In genomic region chr7:80722596-80723141, GRCh38 we compare ENCODE assay signal across 9 cellular contexts.
DNase-seq lines count a peak whose midpoint lies in the region; ATAC-seq, FAIRE-seq and TF ChIP-seq lines count a peak whose summit lies in the region.
"Had no signal": no experiment of that assay in that cellular context is flagged by ENCODE, and none has a peak within 500 bp of the region (broad histone marks: within the 10 kb centered on the region; RNA-seq: fewer than 3 reads in every experiment).

No MANE protein-coding gene starts in this region.

- H3K9ac ChIP-seq in HUES48 (ENCODE audit: low read depth, low read length) (no peak overlapping the region), keratinocyte (ENCODE audit: control insufficient read depth, extremely low read depth, insufficient read depth, low read length) (peak overlapping the region; percentile 42)

- H3K27ac ChIP-seq in HUES48 (ENCODE audit: low read depth, low read length) (peak overlapping the region; percentile 86), keratinocyte (ENCODE audit: control insufficient read depth, insufficient read depth, low read length) (peak overlapping the region; percentile 86), tibial nerve (peak overlapping the region in 3 of 4 donors; percentile 50 to 92 (median 69))

- peak; percentile 99 for FAIRE-seq in keratinocyte (lab: Jason Lieb, UNC)

- H3K27me3 ChIP-seq in HUES48 (ENCODE audit: control insufficient read depth, insufficient read depth, low read length): no peaks in the 10 kb centered on the region
- H3K27me3 ChIP-seq in keratinocyte (ENCODE audit: control insufficient read depth, extremely low read depth, insufficient read depth, low read length): no peaks in the 10 kb centered on the region
- H3K27me3 ChIP-seq in tibial nerve: no peaks in the 10 kb centered on the region

- no peaks in the 10 kb centered on the region for H4K20me1 ChIP-seq in keratinocyte (ENCODE audit: control insufficient read depth, extremely low read depth, insufficient read depth, low read length)

- DNase-seq in brain pericyte (ENCODE audit: low read depth, low spot score) (peak; percentile 68), keratinocyte (ENCODE audit: low read depth, low spot score) (peak; percentile 90), tibial nerve (ENCODE audit: low spot score in 2 of 2) (peak; percentile 32 to 66), nucleus accumbens (lab: John Stamatoyannopoulos, UW) (no peak), NCI-H128 (lab: John Stamatoyannopoulos, UW; ENCODE audit: unreplicated experiment) (no peak)
- DNase-seq: activated B cell treated with CpG ODN at 0.5 μM for 24 hours had no signal

- H3K4me1 ChIP-seq in HUES48 (ENCODE audit: control insufficient read depth, insufficient read depth, low read length) (peaks cover 61% of the 10 kb centered on the region), keratinocyte (ENCODE audit: control insufficient read depth, extremely low read depth, insufficient read depth, low read length) (peaks cover 34% of the 10 kb centered on the region), tibial nerve (peaks cover 0 to 30% (median 18%) of the 10 kb centered on the region in 4 donors)

- no peaks in the 10 kb centered on the region for H3K9me3 ChIP-seq in HUES48 (ENCODE audit: control insufficient read depth, insufficient read depth, low read length)
- H3K9me3 ChIP-seq in keratinocyte (ENCODE audit: control insufficient read depth, low read depth, low read length): no peaks in the 10 kb centered on the region
- no peaks in the 10 kb centered on the region for H3K9me3 ChIP-seq in tibial nerve

- H3K9me1 ChIP-seq in keratinocyte (ENCODE audit: control insufficient read depth, extremely low read depth, insufficient read depth, low read length): no peaks in the 10 kb centered on the region

- no peak overlapping the region for H2AFZ ChIP-seq in keratinocyte (ENCODE audit: control insufficient read depth, low read length)

- no peak for TF ChIP-seq CTCF in keratinocyte (optimal IDR thresholded peaks at IDR 0.05 in 1 of 3, IDR thresholded peaks at IDR 0.05 in 1 of 3, conservative IDR thresholded peaks at IDR 0.05 in 1 of 3; ENCODE audit: extremely low read depth in 1 of 3, insufficient read depth in 2 of 3, low read length in 3 of 3)
- TF ChIP-seq CTCF in tibial nerve (IDR thresholded peaks at IDR 0.05): no peak

- 41 to 47% methylated on average over 3 of the region's 3 CpGs for WGBS in tibial nerve, 2 donors

- peak overlapping the region; percentile 39 for H3K4me2 ChIP-seq in keratinocyte (ENCODE audit: control insufficient read depth, extremely low read depth, insufficient read depth, low read depth, low read length)

- H3K79me2 ChIP-seq in keratinocyte (ENCODE audit: control insufficient read depth, insufficient read depth, low read length): no peaks in the 10 kb centered on the region

- H3K4me3 ChIP-seq in HUES48 (ENCODE audit: low read depth, low read length) (no peak overlapping the region), keratinocyte (ENCODE audit: control insufficient read depth in 2 of 3, extremely low read depth in 1 of 3, insufficient read depth in 2 of 3, low read depth in 1 of 3, low read length in 3 of 3) (peak overlapping the region in 1 of 3 experiments; percentile 2), tibial nerve (no peak overlapping the region)

- TF ChIP-seq POLR2A in tibial nerve (IDR thresholded peaks at IDR 0.05): no peak

- ATAC-seq in HG03039 (IDR thresholded peaks at IDR 0.05; ENCODE audit: unreplicated experiment) (no peak), GM19395 (IDR thresholded peaks at IDR 0.05; ENCODE audit: unreplicated experiment) (no peak)

- TF ChIP-seq EP300 in tibial nerve (IDR thresholded peaks at IDR 0.05): peak in 1 of 2 donors; percentile 81

- dilution Hi-C loops in keratinocyte (cut with MboI; ENCODE audit: extremely low pct_ligation_motif_present, low sequenced_read_pairs): no loop called here

- H3K36me3 ChIP-seq in HUES48 (ENCODE audit: control insufficient read depth, insufficient read depth, low read length) (no peaks in the 10 kb centered on the region), keratinocyte (ENCODE audit: control insufficient read depth in 2 of 2, extremely low read depth in 1 of 2, insufficient read depth in 2 of 2, low read length in 2 of 2) (no peaks in the 10 kb centered on the region), tibial nerve (no peaks in the 10 kb centered on the region)

Comparison
In these comparisons a context has a peak if more than half of its experiments do, and no peak if none do; other contexts are left out.
1. DNase-seq: peak in brain pericyte (single experiment), keratinocyte (single experiment) and tibial nerve (2 of 2); none in nucleus accumbens (0 of 56) and NCI-H128 (single experiment).
2. Peak in every context shown above with its lines, with median percentiles within 50 percentile points of each other: H3K27ac ChIP-seq.